28 cellular contexts compared by ENCODE assay signal in genomic region chr1:27795601-27796000, GRCh38. TPM values are rescaled to one million over a fixed set of nuclear protein-coding genes. Genes with fewer than 3 reads are reported as not detected.
DNase-seq lines count a peak whose midpoint lies in the region; ATAC-seq and TF ChIP-seq lines count a peak whose summit lies in the region.
"Had no signal": no experiment of that assay in that cellular context is flagged by ENCODE, and none has a peak within 500 bp of the region (broad histone marks: within the 10 kb centered on the region; RNA-seq: fewer than 3 reads in every experiment).

No MANE protein-coding gene starts in this region.

- CTCF ChIA-PET in PC-3 (lab: Charles Lee): no interaction called here

- H3K27me3 ChIP-seq in PC-3 (ENCODE audit: low read length) (no peaks in the 10 kb centered on the region), H7 (ENCODE audit: control insufficient read depth, insufficient read depth, low read length) (no peaks in the 10 kb centered on the region)
- H3K27me3 ChIP-seq: SJCRH30 had no signal

- H3K4me3 Mint-ChIP-seq in activated T-cell treated with anti-CD3 and anti-CD28 coated beads, Interleukin-2, amount 50 U/mL, for 24 hours: no peak overlapping the region
- no peak overlapping the region for H3K4me3 Mint-ChIP-seq in activated T-cell treated with anti-CD3 and anti-CD28 coated beads, Interleukin-2, amount 50 U/mL, for 72 hours
- H3K4me3 Mint-ChIP-seq in memory B cell: no peak overlapping the region
- H3K4me3 Mint-ChIP-seq: CD4-positive, alpha-beta T cell had no signal

- no peaks in the 10 kb centered on the region for H3K27me3 Mint-ChIP-seq in activated T-cell treated with anti-CD3 and anti-CD28 coated beads, Interleukin-2, amount 50 U/mL, for 24 hours
- H3K27me3 Mint-ChIP-seq in activated T-cell treated with anti-CD3 and anti-CD28 coated beads, Interleukin-2, amount 50 U/mL, for 72 hours (ENCODE audit: low read depth): no peaks in the 10 kb centered on the region
- no peaks in the 10 kb centered on the region for H3K27me3 Mint-ChIP-seq in memory B cell
- H3K27me3 Mint-ChIP-seq: CD4-positive, alpha-beta T cell had no signal

- H3K9me2 ChIP-seq in PC-3 (replicated peaks; ENCODE audit: low read length): no peaks in the 10 kb centered on the region

- no peak for DNase-seq in activated T-cell treated with anti-CD3 and anti-CD28 coated beads, Interleukin-2, amount 50 U/mL, for 24 hours
- DNase-seq in activated T-cell treated with anti-CD3 and anti-CD28 coated beads, Interleukin-2, amount 50 U/mL, for 72 hours: no peak
- DNase-seq in PC-3 (peak; percentile 32), memory B cell (ENCODE audit: low spot score in 2 of 2) (no peak), H7 (no peak)
- DNase-seq: ACHN; CD4-positive, alpha-beta T cell; DMS53; GDM1; GOT3; Kasumi-1; MV-4-11; NCI-H1105 treated with DMSO at 0.1 percent for 48 hours; NCI-H146; NCI-H1930; NCI-H446 treated with DMSO at 0.1 percent for 48 hours; NCI-H526; NCI-H82; NK-92 treated with Interleukin-12 subunit alpha and Interleukin-12 subunit beta, amount 100 ng/mL, for 24 hours; PC-9; SJCRH30 had no signal

- H3K79me2 ChIP-seq in PC-3 (ENCODE audit: low read length): no peaks in the 10 kb centered on the region

- H2AFZ ChIP-seq in PC-3 (ENCODE audit: low read length): no peak overlapping the region
- H2AFZ ChIP-seq: PC-9 had no signal

- intact Hi-C loops in PC-3 (cut with micrococcal nuclease): no loop called here

- no peak for TF ChIP-seq CTCF in PC-3 (conservative IDR thresholded peaks at IDR 0.05; ENCODE audit: low read depth, low read length)

- no peak overlapping the region for H3K9ac ChIP-seq in PC-3 (ENCODE audit: low read length)

- H3F3A ChIP-seq in PC-3 (ENCODE audit: low read length, unreplicated experiment): no peaks in the 10 kb centered on the region

- H3K9me3 Mint-ChIP-seq in activated T-cell treated with anti-CD3 and anti-CD28 coated beads, Interleukin-2, amount 50 U/mL, for 24 hours: no peaks in the 10 kb centered on the region
- H3K9me3 Mint-ChIP-seq in activated T-cell treated with anti-CD3 and anti-CD28 coated beads, Interleukin-2, amount 50 U/mL, for 72 hours: no peaks in the 10 kb centered on the region
- H3K9me3 Mint-ChIP-seq in memory B cell: no peaks in the 10 kb centered on the region
- H3K9me3 Mint-ChIP-seq: CD4-positive, alpha-beta T cell had no signal

- no TSS peak for BruUV-seq in PC-3 (replicated peaks; lab: Mats Ljungman, UMichigan)

- peak overlapping the region; percentile 24 for H3K27ac ChIP-seq in PC-3 (ENCODE audit: low read length)
- H3K27ac ChIP-seq: 22Rv1, PC-9, SJCRH30 had no signal

- H3K4me3 ChIP-seq in PC-3 (ENCODE audit: low read length): no peak overlapping the region
- H3K4me3 ChIP-seq in H7 (ENCODE audit: insufficient read depth, low read depth, low read length): no peak overlapping the region
- H3K4me3 ChIP-seq: GM12878, PC-9, SJCRH30 had no signal

- peaks cover 74% of the 10 kb centered on the region for H3K36me3 Mint-ChIP-seq in activated T-cell treated with anti-CD3 and anti-CD28 coated beads, Interleukin-2, amount 50 U/mL, for 24 hours (ENCODE audit: low read depth)
- H3K36me3 Mint-ChIP-seq in activated T-cell treated with anti-CD3 and anti-CD28 coated beads, Interleukin-2, amount 50 U/mL, for 72 hours (ENCODE audit: insufficient read depth in 2 of 2): peaks cover 9 to 19% of the 10 kb centered on the region in 2 donors
- H3K36me3 Mint-ChIP-seq in memory B cell: peaks cover 31% of the 10 kb centered on the region

- H3K36me3 ChIP-seq in PC-3 (ENCODE audit: low read depth, low read length) (peaks cover 20% of the 10 kb centered on the region), H7 (replicated peaks; ENCODE audit: control insufficient read depth, insufficient read depth, low read length) (0 out of 2 replicates have a peak, but pooled peaks cover 1% of the 10 kb centered on the region)

- H4K20me1 ChIP-seq in PC-3 (ENCODE audit: low read length): no peaks in the 10 kb centered on the region

- peak overlapping the region; percentile 44 for H3K27ac Mint-ChIP-seq in activated T-cell treated with anti-CD3 and anti-CD28 coated beads, Interleukin-2, amount 50 U/mL, for 24 hours
- H3K27ac Mint-ChIP-seq in activated T-cell treated with anti-CD3 and anti-CD28 coated beads, Interleukin-2, amount 50 U/mL, for 72 hours: no peak overlapping the region
- H3K27ac Mint-ChIP-seq in memory B cell: peak overlapping the region; percentile 7
- H3K27ac Mint-ChIP-seq: CD4-positive, alpha-beta T cell had no signal

- no peaks in the 10 kb centered on the region for H3K9me3 ChIP-seq in PC-3 (ENCODE audit: low read length)
- H3K9me3 ChIP-seq: SJCRH30 had no signal

- ATAC-seq in activated T-cell treated with anti-CD3 and anti-CD28 coated beads, Interleukin-2, amount 50 U/mL, for 72 hours (replicated peaks in 1 of 2): no peak
- ATAC-seq in PC-3: peak; percentile 76
- no peak for ATAC-seq in memory B cell (ENCODE audit: low read depth)
- no peak for ATAC-seq in HG02884 (IDR thresholded peaks at IDR 0.05; ENCODE audit: unreplicated experiment)
- ATAC-seq in HG03460 (IDR thresholded peaks at IDR 0.05; ENCODE audit: unreplicated experiment): no peak
- ATAC-seq in GM21390 (IDR thresholded peaks at IDR 0.05; ENCODE audit: unreplicated experiment): no peak
- ATAC-seq: GM12878, Right ventricle myocardium inferior, SK-N-SH treated with all-trans-retinoic acid at 6 μM for 48 hours had no signal

- no peak overlapping the region for H3K4me2 ChIP-seq in PC-3 (ENCODE audit: low read length)
- H3K4me2 ChIP-seq: PC-9 had no signal

- H3K4me1 Mint-ChIP-seq in activated T-cell treated with anti-CD3 and anti-CD28 coated beads, Interleukin-2, amount 50 U/mL, for 24 hours (ENCODE audit: low read depth): peaks cover 5% of the 10 kb centered on the region
- H3K4me1 Mint-ChIP-seq in activated T-cell treated with anti-CD3 and anti-CD28 coated beads, Interleukin-2, amount 50 U/mL, for 72 hours (ENCODE audit: low read depth): peaks cover 8% of the 10 kb centered on the region
- H3K4me1 Mint-ChIP-seq in memory B cell: peaks cover 6% of the 10 kb centered on the region

- POLR2A ChIA-PET in PC-3 (lab: Charles Lee; ENCODE audit: unreplicated experiment): no interaction called here

- H3K4me1 ChIP-seq in PC-3 (ENCODE audit: insufficient read depth, low read length): peaks cover 7% of the 10 kb centered on the region
- H3K4me1 ChIP-seq: SJCRH30 had no signal

RNA-seq across cellular contexts. Expression of gene STX12, which starts 22.6 kb away (rescaled TPM):
- 10 to 100 TPM; 24.7 to 25.0 TPM for total RNA-seq in activated T-cell treated with anti-CD3 and anti-CD28 coated beads, Interleukin-2, amount 50 U/mL, for 72 hours
- 18.6 and 28.5 TPM in 2 replicates for total RNA-seq in PC-3 (2014; rRNA removed)
- 16.3 and 22.1 TPM in 2 replicates for total RNA-seq in H7 (2014; rRNA removed; shearing (Covaris generic))

RNA-seq across cellular contexts. Expression of gene PPP1R8, which starts 35.0 kb away (rescaled TPM):
- 10 to 100 TPM; 58.4 to 59.0 TPM for total RNA-seq in activated T-cell treated with anti-CD3 and anti-CD28 coated beads, Interleukin-2, amount 50 U/mL, for 72 hours
- total RNA-seq in PC-3 (2014; rRNA removed): 65.7 and 85.0 TPM in 2 replicates
- total RNA-seq in H7 (2014; rRNA removed; shearing (Covaris generic)): 83.0 and 95.3 TPM in 2 replicates
